In genomic region chr13:51636349-51636890, GRCh38 we compare ENCODE assay signal across 12 cellular contexts. TPM values are rescaled to one million over a fixed set of nuclear protein-coding genes. Genes with fewer than 3 reads are reported as not detected.
DNase-seq lines count a peak whose midpoint lies in the region; ATAC-seq and TF ChIP-seq lines count a peak whose summit lies in the region.
"Had no signal": no experiment of that assay in that cellular context is flagged by ENCODE, and none has a peak within 500 bp of the region (broad histone marks: within the 10 kb centered on the region; RNA-seq: fewer than 3 reads in every experiment).

No MANE protein-coding gene starts in this region.

- H3K27ac Mint-ChIP-seq in endothelial cell (ENCODE audit: unreplicated experiment): peak overlapping the region; percentile 21
- no peak overlapping the region for H3K27ac Mint-ChIP-seq in activated CD8-positive, alpha-beta memory T cell treated with anti-CD3 and anti-CD28 coated beads, Interleukin-2, amount 10 ng/mL, durations not matched to agents 7 days and 5 days
- H3K27ac Mint-ChIP-seq: activated CD4-positive, alpha-beta memory T cell treated with anti-CD3 and anti-CD28 coated beads for 36 hours had no signal

- no peaks in the 10 kb centered on the region for H3K9me3 Mint-ChIP-seq in endothelial cell (ENCODE audit: unreplicated experiment)
- no peaks in the 10 kb centered on the region for H3K9me3 Mint-ChIP-seq in activated CD8-positive, alpha-beta memory T cell treated with anti-CD3 and anti-CD28 coated beads, Interleukin-2, amount 10 ng/mL, durations not matched to agents 7 days and 5 days (ENCODE audit: low read depth)
- H3K9me3 Mint-ChIP-seq: activated CD4-positive, alpha-beta memory T cell treated with anti-CD3 and anti-CD28 coated beads for 36 hours had no signal

- no peaks in the 10 kb centered on the region for H3K36me3 ChIP-seq in effector memory CD4-positive, alpha-beta T cell (ENCODE audit: control insufficient read depth, insufficient read depth, low read length)
- H3K36me3 ChIP-seq in brain microvascular endothelial cell (replicated peaks): no peaks in the 10 kb centered on the region

- in situ Hi-C loops in brain microvascular endothelial cell (cut with HindIII; ENCODE audit: low pct_ligation_motif_present, low sequenced_read_pairs): no loop called here

- no peaks in the 10 kb centered on the region for H3K9me3 ChIP-seq in effector memory CD4-positive, alpha-beta T cell (ENCODE audit: control insufficient read depth, low read length)

- H3K36me3 Mint-ChIP-seq in endothelial cell (ENCODE audit: low read depth, unreplicated experiment): peaks cover 9% of the 10 kb centered on the region
- peaks cover 1% of the 10 kb centered on the region for H3K36me3 Mint-ChIP-seq in activated CD8-positive, alpha-beta memory T cell treated with anti-CD3 and anti-CD28 coated beads, Interleukin-2, amount 10 ng/mL, durations not matched to agents 7 days and 5 days
- H3K36me3 Mint-ChIP-seq: activated CD4-positive, alpha-beta memory T cell treated with anti-CD3 and anti-CD28 coated beads for 36 hours had no signal

- H3K4me3 Mint-ChIP-seq in endothelial cell (ENCODE audit: unreplicated experiment): no peak overlapping the region
- H3K4me3 Mint-ChIP-seq in activated CD8-positive, alpha-beta memory T cell treated with anti-CD3 and anti-CD28 coated beads, Interleukin-2, amount 10 ng/mL, durations not matched to agents 7 days and 5 days: no peak overlapping the region
- H3K4me3 Mint-ChIP-seq: activated CD4-positive, alpha-beta memory T cell treated with anti-CD3 and anti-CD28 coated beads for 36 hours had no signal

- ATAC-seq in activated CD8-positive, alpha-beta memory T cell treated with anti-CD3 and anti-CD28 coated beads, Interleukin-2, amount 10 ng/mL, durations not matched to agents 7 days and 5 days: no peak

- H3K4me1 ChIP-seq in effector memory CD4-positive, alpha-beta T cell (ENCODE audit: control insufficient read depth, insufficient read depth, low read length, poor library complexity, severe bottlenecking): peaks cover 4% of the 10 kb centered on the region

- no peak overlapping the region for H3K4me3 ChIP-seq in effector memory CD4-positive, alpha-beta T cell (ENCODE audit: insufficient read depth, low read depth, low read length, poor library complexity, severe bottlenecking)
- no peak overlapping the region for H3K4me3 ChIP-seq in brain microvascular endothelial cell (ENCODE audit: low read depth, low read length)

- DNase-seq in DMS53 treated with DMSO at 0.1 percent for 48 hours (lab: John Stamatoyannopoulos, UW; ENCODE audit: unreplicated experiment) (peak; percentile 80), NCI-H510A (lab: John Stamatoyannopoulos, UW) (peak; percentile 9), endothelial cell (ENCODE audit: low spot score) (no peak), pons (ENCODE audit: low spot score) (peak; percentile 71), brain microvascular endothelial cell (no peak)
- DNase-seq in effector memory CD4-positive, alpha-beta T cell: no peak
- no peak for DNase-seq in activated CD8-positive, alpha-beta memory T cell treated with anti-CD3 and anti-CD28 coated beads, Interleukin-2, amount 10 ng/mL, durations not matched to agents 7 days and 5 days
- DNase-seq: activated CD4-positive, alpha-beta memory T cell treated with anti-CD3 and anti-CD28 coated beads for 36 hours; DMS 273 treated with DMSO at 0.1 percent for 48 hours; erythroblast; NCI-H446; stimulated activated CD4-positive, alpha-beta T cell treated with anti-CD3 and anti-CD28 coated beads, Interleukin-4, amount 100 ng/mL, for 1 hour had no signal

- peaks cover 2% of the 10 kb centered on the region for H3K27me3 Mint-ChIP-seq in endothelial cell (ENCODE audit: unreplicated experiment)
- no peaks in the 10 kb centered on the region for H3K27me3 Mint-ChIP-seq in activated CD8-positive, alpha-beta memory T cell treated with anti-CD3 and anti-CD28 coated beads, Interleukin-2, amount 10 ng/mL, durations not matched to agents 7 days and 5 days
- H3K27me3 Mint-ChIP-seq: activated CD4-positive, alpha-beta memory T cell treated with anti-CD3 and anti-CD28 coated beads for 36 hours had no signal

- TF ChIP-seq CTCF in endothelial cell (IDR thresholded peaks at IDR 0.05; ENCODE audit: unreplicated experiment) (no peak), brain microvascular endothelial cell (IDR thresholded peaks at IDR 0.05; ENCODE audit: low read depth, low read length, missing control alignments) (no peak)

- no peaks in the 10 kb centered on the region for H3K27me3 ChIP-seq in effector memory CD4-positive, alpha-beta T cell (replicated peaks; ENCODE audit: control insufficient read depth, insufficient read depth, low read length, poor library complexity, severe bottlenecking)
- H3K27me3 ChIP-seq in brain microvascular endothelial cell (replicated peaks): no peaks in the 10 kb centered on the region

- H3K27ac ChIP-seq in effector memory CD4-positive, alpha-beta T cell (ENCODE audit: insufficient read depth, low read length, poor library complexity, severe bottlenecking): no peak overlapping the region
- no peak overlapping the region for H3K27ac ChIP-seq in brain microvascular endothelial cell

- H3K4me1 Mint-ChIP-seq in endothelial cell (ENCODE audit: unreplicated experiment): peaks cover 49% of the 10 kb centered on the region
- H3K4me1 Mint-ChIP-seq in activated CD8-positive, alpha-beta memory T cell treated with anti-CD3 and anti-CD28 coated beads, Interleukin-2, amount 10 ng/mL, durations not matched to agents 7 days and 5 days: peaks cover 13% of the 10 kb centered on the region

- CTCF ChIA-PET in activated CD8-positive, alpha-beta memory T cell treated with anti-CD3 and anti-CD28 coated beads, Interleukin-2, amount 10 ng/mL, durations not matched to agents 7 days and 5 days (lab: Charles Lee): no interaction called here

RNA-seq across cellular contexts. Expression of gene WDFY2, which starts 52.2 kb away (rescaled TPM):
- 22.7 TPM for total RNA-seq in endothelial cell (ENCODE audit: unreplicated experiment)
- total RNA-seq in activated CD8-positive, alpha-beta memory T cell treated with anti-CD3 and anti-CD28 coated beads, Interleukin-2, amount 10 ng/mL, durations not matched to agents 7 days and 5 days: 10 to 100 TPM in 1 of 2 experiments, 1 to 10 TPM in 1; 9.1 to 11.9 TPM

Comparison
In these comparisons a context has a peak if more than half of its experiments do, and no peak if none do; other contexts are left out.
1. DNase-seq: peak in DMS53 treated with DMSO at 0.1 percent for 48 hours (single experiment), NCI-H510A (single experiment) and pons (single experiment); none in endothelial cell (single experiment), effector memory CD4-positive, alpha-beta T cell (0 of 3), activated CD8-positive, alpha-beta memory T cell treated with anti-CD3 and anti-CD28 coated beads, Interleukin-2, amount 10 ng/mL, durations not matched to agents 7 days and 5 days (single experiment) and brain microvascular endothelial cell (single experiment).